ENCODE assay signal across 1 cellular context in the genomic region with DNA sequence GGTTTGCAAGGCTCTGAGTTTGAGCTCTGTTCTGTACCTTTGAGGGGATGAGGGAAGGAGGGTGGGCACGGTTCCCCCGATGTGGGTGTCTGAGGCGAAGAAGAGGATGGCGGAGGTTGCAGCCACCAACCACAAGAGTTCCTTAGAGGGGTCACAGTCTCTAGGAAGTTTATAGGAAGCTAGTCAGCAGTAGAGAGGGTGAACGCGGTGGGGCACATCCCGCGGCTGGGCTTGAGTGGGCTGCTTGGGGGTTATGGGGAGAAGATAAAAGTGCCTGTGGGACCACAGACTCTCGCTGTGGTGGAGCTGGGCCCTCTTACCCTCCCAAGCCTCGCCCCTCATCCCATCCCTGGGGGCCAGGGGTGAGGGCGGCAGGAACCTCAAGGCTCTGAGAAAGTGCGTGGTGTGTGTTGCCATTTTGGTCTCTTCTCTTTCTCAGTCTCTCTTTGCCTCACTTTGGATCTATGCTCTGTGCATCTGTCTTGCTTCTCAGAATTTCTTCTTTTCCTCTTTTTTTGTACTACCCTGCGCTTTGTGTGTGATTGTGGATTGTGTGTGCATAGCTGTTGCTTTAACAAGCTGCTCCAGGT.
TF ChIP-seq lines count a peak whose summit lies in the region.

No MANE protein-coding gene starts in this region.

TF ChIP-seq in IMR-90, 13 proteins besides CTCF, POLR2A, EP300 and RAD21:
- no peak for TF ChIP-seq CHD1 (IDR thresholded peaks at IDR 0.05; ENCODE audit: low read depth, low read length)
- no peak for TF ChIP-seq SMC3 (IDR thresholded peaks at IDR 0.05; ENCODE audit: low read depth, low read length)
- TF ChIP-seq RCOR1 (IDR thresholded peaks at IDR 0.05; ENCODE audit: insufficient replicate concordance, low read length): no peak
